In genomic region chr13:46170687-46171086, GRCh38 we compare ENCODE assay signal across 10 cellular contexts. TPM values are rescaled to one million over a fixed set of nuclear protein-coding genes. Genes with fewer than 3 reads are reported as not detected.
DNase-seq lines count a peak whose midpoint lies in the region; ATAC-seq and TF ChIP-seq lines count a peak whose summit lies in the region.
"Had no signal": no experiment of that assay in that cellular context is flagged by ENCODE, and none has a peak within 500 bp of the region (broad histone marks: within the 10 kb centered on the region; RNA-seq: fewer than 3 reads in every experiment).

No MANE protein-coding gene starts in this region.

- peak overlapping the region in 2 of 12 donors; percentile 3 to 35 for H3K4me3 ChIP-seq in heart left ventricle
- no peak overlapping the region for H3K4me3 ChIP-seq in left ventricle myocardium inferior
- H3K4me3 ChIP-seq in SJCRH30: no peak overlapping the region

- no peak for TF ChIP-seq POLR2A in heart left ventricle (IDR thresholded peaks at IDR 0.05)

- H3K9me3 Mint-ChIP-seq in T-cell: no peaks in the 10 kb centered on the region
- no peaks in the 10 kb centered on the region for H3K9me3 Mint-ChIP-seq in type B pancreatic cell

- no peak for DNase-seq in heart left ventricle
- no peak for DNase-seq in Right ventricle myocardium inferior (ENCODE audit: missing footprints)
- DNase-seq in T-cell: peak in 13 of 34 experiments; percentile 8 to 58 (median 28)
- no peak for DNase-seq in left ventricle myocardium inferior
- no peak for DNase-seq in type B pancreatic cell (ENCODE audit: extremely low spot score, unreplicated experiment)
- DNase-seq in SJCRH30: no peak
- no peak for DNase-seq in cerebellar cortex (ENCODE audit: low spot score)
- DNase-seq in HK-2 (ENCODE audit: unreplicated experiment): no peak

- no peak for TF ChIP-seq CTCF in heart left ventricle (IDR thresholded peaks at IDR 0.05)
- no peak for TF ChIP-seq CTCF in left ventricle myocardium inferior (IDR thresholded peaks at IDR 0.05; ENCODE audit: borderline replicate concordance)
- TF ChIP-seq CTCF in type B pancreatic cell (conservative IDR thresholded peaks at IDR 0.05): peak; percentile 44

- peaks cover 0 to 100% (median 9%) of the 10 kb centered on the region in 12 donors for H3K4me1 ChIP-seq in heart left ventricle
- H3K4me1 ChIP-seq in left ventricle myocardium inferior: peaks cover 18% of the 10 kb centered on the region
- H3K4me1 ChIP-seq in SJCRH30: no peaks in the 10 kb centered on the region

- ATAC-seq in heart left ventricle (peak in 3 of 4 donors; percentile 30 to 73 (median 41)), Right ventricle myocardium inferior (no peak), T-cell (replicated peaks in 1 of 4) (peak; percentile 28 to 46 (median 37))

- H3K36me3 ChIP-seq in heart left ventricle (no peaks in the 10 kb centered on the region), left ventricle myocardium inferior (no peaks in the 10 kb centered on the region), SJCRH30 (no peaks in the 10 kb centered on the region)

- H3K27me3 Mint-ChIP-seq in T-cell: no peaks in the 10 kb centered on the region
- no peaks in the 10 kb centered on the region for H3K27me3 Mint-ChIP-seq in type B pancreatic cell

- POLR2A ChIA-PET in T-cell (lab: Charles Lee): interaction anchor here (0.6 to 2.6 kb wide), 8 partner anchors 8 to 54 kb away, joined by 6 to 26 read pairs (median 9); partner anchors contain the start of gene LCP1 (in 1 of the 2)

- intact Hi-C loops in heart left ventricle (cut with DNase I) (no loop called here), Right ventricle myocardium inferior (cut with DNase I) (no loop called here), left ventricle myocardium inferior (cut with micrococcal nuclease) (no loop called here)

- CTCF ChIA-PET in T-cell (lab: Charles Lee): interaction anchor here (0.8 to 3.8 kb wide), 8 partner anchors 8 to 151 kb away, joined by 3 to 34 read pairs (median 4); partner anchors contain the start of gene LRRC63 (in 1 of the 2)

- H3K27me3 ChIP-seq in heart left ventricle: peaks cover 0 to 11% (median 0%) of the 10 kb centered on the region in 9 donors
- peaks cover 18% of the 10 kb centered on the region for H3K27me3 ChIP-seq in left ventricle myocardium inferior (ENCODE audit: low read depth)
- no peaks in the 10 kb centered on the region for H3K27me3 ChIP-seq in SJCRH30

- H3K27ac Mint-ChIP-seq in T-cell (peak overlapping the region; percentile 85 to 93), type B pancreatic cell (peak overlapping the region; percentile 98)

- H3K36me3 Mint-ChIP-seq in T-cell (peaks cover 12% of the 10 kb centered on the region), type B pancreatic cell (peaks cover 3% of the 10 kb centered on the region)

- H3K4me1 Mint-ChIP-seq in T-cell (peaks cover 99 to 100% (median 100%) of the 10 kb centered on the region in 3 donors), type B pancreatic cell (ENCODE audit: unreplicated experiment) (peaks cover 24% of the 10 kb centered on the region)

- no peaks in the 10 kb centered on the region for H3K9me3 ChIP-seq in heart left ventricle
- no peaks in the 10 kb centered on the region for H3K9me3 ChIP-seq in left ventricle myocardium inferior (replicated peaks)
- H3K9me3 ChIP-seq in SJCRH30 (replicated peaks): no peaks in the 10 kb centered on the region

- H3K4me3 Mint-ChIP-seq in T-cell (peak overlapping the region; percentile 59 to 90 (median 78)), type B pancreatic cell (peak overlapping the region; percentile 2)

- peak overlapping the region in 2 of 12 donors; percentile 39 to 91 for H3K27ac ChIP-seq in heart left ventricle
- peak overlapping the region; percentile 6 for H3K27ac ChIP-seq in left ventricle myocardium inferior (replicated peaks)
- H3K27ac ChIP-seq in SJCRH30: no peak overlapping the region

- WGBS in heart left ventricle, 4 donors: 24 to 31% (median 30%) methylated on average over 3 of the region's 3 CpGs

RNA-seq across cellular contexts. Expression of gene LCP1, which starts 11.3 kb away (rescaled TPM):
- 100 to 1,000 TPM in 1 of 9 donors, 10 to 100 TPM in 5, 1 to 10 TPM in 3; 5.6 to 230 (median 11.8) TPM for total RNA-seq in heart left ventricle
- 1 to 10 TPM; 1.9 to 8.7 TPM for polyA plus RNA-seq in heart left ventricle
- total RNA-seq in Right ventricle myocardium inferior: 26.4 TPM
- total RNA-seq in T-cell: 100 to 1,000 TPM; 338 to 574 (median 413) TPM
- total RNA-seq in left ventricle myocardium inferior: 14.1 TPM
- total RNA-seq in type B pancreatic cell (ENCODE audit: low replicate concordance): 43.3 and 157 TPM in 2 replicates
- total RNA-seq in SJCRH30 (2014; rRNA removed; shearing (Covaris generic)): not detected in 2 replicates

RNA-seq across cellular contexts. Expression of gene LRRC63, which starts 41.0 kb away (rescaled TPM):
- total RNA-seq in heart left ventricle: under 1 TPM in 2 of 9 donors, not detected in 7; 0.14 to 0.48 TPM
- not detected for polyA plus RNA-seq in heart left ventricle
- not detected for total RNA-seq in Right ventricle myocardium inferior
- total RNA-seq in T-cell: under 1 TPM; 0.43 to 0.82 (median 0.54) TPM
- total RNA-seq in left ventricle myocardium inferior: not detected
- 0.24 and 0.29 TPM in 2 replicates for total RNA-seq in type B pancreatic cell (ENCODE audit: low replicate concordance)
- 0.06 TPM in 1 of 2 replicates, not detected in the other for total RNA-seq in SJCRH30 (2014; rRNA removed; shearing (Covaris generic))
- total RNA-seq: endothelial cell of umbilical vein had no signal
- polyA plus RNA-seq: BJ had no signal
